Comparison of ENCODE assay signal across 7 cellular contexts in genomic region chr1:60978421-60979357, GRCh38.
DNase-seq lines count a peak whose midpoint lies in the region; ATAC-seq, FAIRE-seq and TF ChIP-seq lines count a peak whose summit lies in the region.

No MANE protein-coding gene starts in this region.

- DNase-seq in H54 (ENCODE audit: insufficient read length, low spot score) (peak; percentile 17), LNCaP clone FGC (ENCODE audit: low read depth) (no peak), fibroblast of the conjunctiva (ENCODE audit: low read depth) (peak; percentile 53)
- DNase-seq in activated CD4-positive, alpha-beta T cell treated with anti-CD3 and anti-CD28 coated beads, Interleukin-2, amount 50 U/mL, for 48 hours: peak; percentile 31 to 35
- peak; percentile 10 for DNase-seq in stimulated activated CD4-positive, alpha-beta T cell treated with anti-CD3 and anti-CD28 coated beads, Interleukin-12 subunit alpha, Interleukin-12 subunit beta, amount 100 ng/mL, for 4 hours

- no peak for ATAC-seq in HG02973 (IDR thresholded peaks at IDR 0.05; ENCODE audit: unreplicated experiment)

- no peak for TF ChIP-seq POLR2A in H54 (IDR thresholded peaks at IDR 0.05; ENCODE audit: low read depth, low read length)

- no peak overlapping the region for H3K4me3 ChIP-seq in LNCaP clone FGC (ENCODE audit: low read depth, low read length)

- no peak for FAIRE-seq in H54 (lab: Jason Lieb, UNC)

- peak; percentile 54 for TF ChIP-seq CTCF in GM12874 (IDR thresholded peaks at IDR 0.05; ENCODE audit: insufficient read depth, low read depth, low read length)
- peak; percentile 86 for TF ChIP-seq CTCF in LNCaP clone FGC (IDR thresholded peaks at IDR 0.05; ENCODE audit: control insufficient read depth, extremely low read depth, insufficient read depth)
